ENCODE assay signal across 1 cellular context in genomic region chr5:80504833-80505232, GRCh38.
TF ChIP-seq lines count a peak whose summit lies in the region.

No MANE protein-coding gene starts in this region.

TF ChIP-seq in HepG2, 621 proteins besides CTCF, POLR2A, EP300 and RAD21 (continued from another document):
- no peak for TF ChIP-seq ZBTB40 (IDR thresholded peaks at IDR 0.05)
- no peak for TF ChIP-seq ZBTB40 (CRISPR knock-in tag; IDR thresholded peaks at IDR 0.05)
- TF ChIP-seq DR1 (CRISPR knock-in tag; IDR thresholded peaks at IDR 0.05) = no peak
- TF ChIP-seq SRSF1 (optimal IDR thresholded peaks at IDR 0.05; ENCODE audit: low read depth, low read length) = no peak
- TF ChIP-seq ZNF691 (CRISPR knock-in tag; IDR thresholded peaks at IDR 0.05; ENCODE audit: borderline replicate concordance, low read depth) = no peak
- TF ChIP-seq ZNF879 (CRISPR knock-in tag; IDR thresholded peaks at IDR 0.05) = no peak
- no peak for TF ChIP-seq POGZ (CRISPR knock-in tag; IDR thresholded peaks at IDR 0.05)
- TF ChIP-seq HNRNPK (IDR thresholded peaks at IDR 0.05; ENCODE audit: low read depth, low read length, poor library complexity, severe bottlenecking) = no peak
- TF ChIP-seq SMYD3 (CRISPR knock-in tag; IDR thresholded peaks at IDR 0.05) = no peak
- TF ChIP-seq ZNF607 (CRISPR knock-in tag; IDR thresholded peaks at IDR 0.05; ENCODE audit: borderline replicate concordance) = no peak
- TF ChIP-seq KAT8 (CRISPR knock-in tag; IDR thresholded peaks at IDR 0.05) = no peak
- TF ChIP-seq ZNF460 (CRISPR knock-in tag; IDR thresholded peaks at IDR 0.05; ENCODE audit: borderline replicate concordance) = no peak
